In genomic region chr12:48104531-48104930, GRCh38 we compare ENCODE assay signal across 9 cellular contexts. TPM values are rescaled to one million over a fixed set of nuclear protein-coding genes. Genes with fewer than 3 reads are reported as not detected.
DNase-seq lines count a peak whose midpoint lies in the region; ATAC-seq and TF ChIP-seq lines count a peak whose summit lies in the region.
"Had no signal": no experiment of that assay in that cellular context is flagged by ENCODE, and none has a peak within 500 bp of the region (broad histone marks: within the 10 kb centered on the region; RNA-seq: fewer than 3 reads in every experiment).

No MANE protein-coding gene starts in this region.

- H3K9me2 ChIP-seq in SU-DHL-6 (replicated peaks; ENCODE audit: insufficient read depth, low read length), result no peaks in the 10 kb centered on the region

- H3K9me3 ChIP-seq in SU-DHL-6 (ENCODE audit: insufficient read depth, low read length) (no peaks in the 10 kb centered on the region), stomach smooth muscle (ENCODE audit: control insufficient read depth in 2 of 2, low read length in 2 of 2) (no peaks in the 10 kb centered on the region)

- H4K20me1 ChIP-seq in SU-DHL-6 (ENCODE audit: low read depth, low read length), result no peaks in the 10 kb centered on the region

- H3K27me3 ChIP-seq in SU-DHL-6 (ENCODE audit: low read length), result no peaks in the 10 kb centered on the region
- H3K27me3 ChIP-seq in stomach smooth muscle (ENCODE audit: control insufficient read depth in 1 of 2, insufficient read depth in 2 of 2, low read length in 2 of 2), result no peaks in the 10 kb centered on the region

- ATAC-seq in activated T-cell treated with anti-CD3 and anti-CD28 coated beads, Interleukin-2, amount 50 U/mL, for 4 hours, result no peak
- no peak for ATAC-seq in HG03025 (IDR thresholded peaks at IDR 0.05; ENCODE audit: low FRiP score, unreplicated experiment)
- ATAC-seq in HG02852 (IDR thresholded peaks at IDR 0.05; ENCODE audit: unreplicated experiment), result no peak

- no peak for DNase-seq in activated T-cell treated with anti-CD3 and anti-CD28 coated beads, Interleukin-2, amount 50 U/mL, for 4 hours
- no peak for DNase-seq in activated T-cell treated with anti-CD3 and anti-CD28 coated beads, Interleukin-2, amount 50 U/mL, for 1 hour
- DNase-seq in fibroblast of villous mesenchyme (ENCODE audit: low read depth), result no peak
- DNase-seq in stimulated activated CD4-positive, alpha-beta T cell treated with anti-CD3 and anti-CD28 coated beads, Interleukin-15, amount 100 ng/mL, for 24 hours, result no peak
- DNase-seq: anterior cingulate cortex had no signal

- H3F3A ChIP-seq in SU-DHL-6 (ENCODE audit: insufficient read depth), result peaks cover 21% of the 10 kb centered on the region

- H3K9me3 Mint-ChIP-seq in activated T-cell treated with anti-CD3 and anti-CD28 coated beads, Interleukin-2, amount 50 U/mL, for 4 hours, result no peaks in the 10 kb centered on the region

- H2AFZ ChIP-seq in SU-DHL-6 (ENCODE audit: low read depth, low read length, severe bottlenecking), result no peak overlapping the region

- H3K4me1 ChIP-seq in stomach smooth muscle (ENCODE audit: control insufficient read depth, insufficient read depth, low read length), result peaks cover 13% of the 10 kb centered on the region

- peak overlapping the region; percentile 87 for H3K4me3 Mint-ChIP-seq in activated T-cell treated with anti-CD3 and anti-CD28 coated beads, Interleukin-2, amount 50 U/mL, for 4 hours

- peaks cover 2% of the 10 kb centered on the region for H3K36me3 Mint-ChIP-seq in activated T-cell treated with anti-CD3 and anti-CD28 coated beads, Interleukin-2, amount 50 U/mL, for 4 hours (ENCODE audit: insufficient read depth)

- H3K36me3 ChIP-seq in SU-DHL-6 (ENCODE audit: low read length) (no peaks in the 10 kb centered on the region), stomach smooth muscle (ENCODE audit: control insufficient read depth in 2 of 2, insufficient read depth in 2 of 2, low read length in 2 of 2) (no peaks in the 10 kb centered on the region)

- peaks cover 47% of the 10 kb centered on the region for H3K4me1 Mint-ChIP-seq in activated T-cell treated with anti-CD3 and anti-CD28 coated beads, Interleukin-2, amount 50 U/mL, for 4 hours (ENCODE audit: low read depth)

- no peaks in the 10 kb centered on the region for H3K27me3 Mint-ChIP-seq in activated T-cell treated with anti-CD3 and anti-CD28 coated beads, Interleukin-2, amount 50 U/mL, for 4 hours (ENCODE audit: low read depth)

- peaks cover 60% of the 10 kb centered on the region for H3K79me2 ChIP-seq in SU-DHL-6 (ENCODE audit: insufficient read depth, low read length)

- TF ChIP-seq CTCF in SU-DHL-6 (IDR thresholded peaks at IDR 0.05; ENCODE audit: insufficient read depth, low read length, poor library complexity, severe bottlenecking) (no peak), fibroblast of villous mesenchyme (IDR thresholded peaks at IDR 0.05; ENCODE audit: insufficient read depth, low read depth, low read length) (no peak)

- H3K27ac ChIP-seq in SU-DHL-6 (ENCODE audit: low read depth, low read length), result peak overlapping the region; percentile 92
- no peak overlapping the region for H3K27ac ChIP-seq in stomach smooth muscle (ENCODE audit: low read length)

- peak overlapping the region; percentile 86 for H3K4me2 ChIP-seq in SU-DHL-6 (ENCODE audit: low read depth, low read length, poor library complexity, severe bottlenecking)

- H3K4me3 ChIP-seq in SU-DHL-6 (ENCODE audit: insufficient read depth, low read length, poor library complexity, severe bottlenecking) (peak overlapping the region; percentile 82), fibroblast of villous mesenchyme (ENCODE audit: low read depth, low read length) (peak overlapping the region; percentile 91), stomach smooth muscle (ENCODE audit: low read length in 2 of 2) (peak overlapping the region; percentile 88 to 99)

- H3K9ac ChIP-seq in SU-DHL-6 (ENCODE audit: low read length), result peak overlapping the region; percentile 94
- H3K9ac ChIP-seq in stomach smooth muscle (ENCODE audit: low read length in 2 of 2), result peak overlapping the region in 1 of 2 donors; percentile 95

RNA-seq across cellular contexts. Expression of gene SENP1, which starts 1.3 kb away (rescaled TPM):
- 10 to 100 TPM; 44.3 to 54.0 (median 46.5) TPM for total RNA-seq in activated T-cell treated with anti-CD3 and anti-CD28 coated beads, Interleukin-2, amount 50 U/mL, for 4 hours
- 28.3 and 35.8 TPM in 2 replicates for total RNA-seq in fibroblast of villous mesenchyme

RNA-seq across cellular contexts. Expression of gene PFKM, which starts 14.6 kb away (rescaled TPM):
- 10 to 100 TPM; 66.0 to 79.0 (median 70.7) TPM for total RNA-seq in activated T-cell treated with anti-CD3 and anti-CD28 coated beads, Interleukin-2, amount 50 U/mL, for 4 hours
- total RNA-seq in fibroblast of villous mesenchyme, result 54.4 and 83.8 TPM in 2 replicates

RNA-seq across cellular contexts. Expression of gene ASB8, which starts 52.8 kb away (rescaled TPM):
- 10 to 100 TPM; 28.2 to 34.4 (median 32.8) TPM for total RNA-seq in activated T-cell treated with anti-CD3 and anti-CD28 coated beads, Interleukin-2, amount 50 U/mL, for 4 hours
- total RNA-seq in fibroblast of villous mesenchyme, result 23.7 and 27.4 TPM in 2 replicates
